1 cellular context compared by ENCODE assay signal in the genomic region with DNA sequence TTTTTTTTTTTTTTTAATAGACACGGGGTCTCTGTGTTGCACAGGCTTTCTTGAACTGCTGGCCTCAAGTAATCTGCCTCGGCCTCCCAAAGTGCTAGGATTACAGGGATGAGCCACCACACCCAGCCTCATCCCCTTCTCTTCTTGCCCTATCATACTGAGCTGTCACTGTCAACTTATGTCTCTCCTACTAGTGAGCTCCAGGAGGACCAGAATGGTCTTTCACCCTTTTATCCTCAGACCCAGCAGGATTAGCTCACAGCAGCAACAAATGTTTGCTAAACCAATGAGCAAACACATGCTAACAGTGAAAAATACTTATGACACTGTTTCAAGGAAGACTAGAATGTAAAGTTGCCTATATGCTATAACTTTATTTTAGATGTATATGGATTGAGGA.
TF ChIP-seq lines count a peak whose summit lies in the region.

No MANE protein-coding gene starts in this region.

TF ChIP-seq in SK-N-SH treated with all-trans-retinoic acid at 6 μM for 48 hours, 23 proteins besides CTCF, POLR2A, EP300 and RAD21 (continued from another document):
- TF ChIP-seq, protein P1, sequence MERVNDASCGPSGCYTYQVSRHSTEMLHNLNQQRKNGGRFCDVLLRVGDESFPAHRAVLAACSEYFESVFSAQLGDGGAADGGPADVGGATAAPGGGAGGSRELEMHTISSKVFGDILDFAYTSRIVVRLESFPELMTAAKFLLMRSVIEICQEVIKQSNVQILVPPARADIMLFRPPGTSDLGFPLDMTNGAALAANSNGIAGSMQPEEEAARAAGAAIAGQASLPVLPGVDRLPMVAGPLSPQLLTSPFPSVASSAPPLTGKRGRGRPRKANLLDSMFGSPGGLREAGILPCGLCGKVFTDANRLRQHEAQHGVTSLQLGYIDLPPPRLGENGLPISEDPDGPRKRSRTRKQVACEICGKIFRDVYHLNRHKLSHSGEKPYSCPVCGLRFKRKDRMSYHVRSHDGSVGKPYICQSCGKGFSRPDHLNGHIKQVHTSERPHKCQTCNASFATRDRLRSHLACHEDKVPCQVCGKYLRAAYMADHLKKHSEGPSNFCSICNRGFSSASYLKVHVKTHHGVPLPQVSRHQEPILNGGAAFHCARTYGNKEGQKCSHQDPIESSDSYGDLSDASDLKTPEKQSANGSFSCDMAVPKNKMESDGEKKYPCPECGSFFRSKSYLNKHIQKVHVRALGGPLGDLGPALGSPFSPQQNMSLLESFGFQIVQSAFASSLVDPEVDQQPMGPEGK (CRISPR knock-in tag; IDR thresholded peaks at IDR 0.05; ENCODE audit: borderline replicate concordance) = no peak
- TF ChIP-seq ZFP30 (CRISPR knock-in tag; IDR thresholded peaks at IDR 0.05) = no peak
TF ChIP-seq in SK-N-SH treated with all-trans-retinoic acid at 6 μM for 48 hours: peak in this region for 0.
